8 cellular contexts compared by ENCODE assay signal in the genomic region with DNA sequence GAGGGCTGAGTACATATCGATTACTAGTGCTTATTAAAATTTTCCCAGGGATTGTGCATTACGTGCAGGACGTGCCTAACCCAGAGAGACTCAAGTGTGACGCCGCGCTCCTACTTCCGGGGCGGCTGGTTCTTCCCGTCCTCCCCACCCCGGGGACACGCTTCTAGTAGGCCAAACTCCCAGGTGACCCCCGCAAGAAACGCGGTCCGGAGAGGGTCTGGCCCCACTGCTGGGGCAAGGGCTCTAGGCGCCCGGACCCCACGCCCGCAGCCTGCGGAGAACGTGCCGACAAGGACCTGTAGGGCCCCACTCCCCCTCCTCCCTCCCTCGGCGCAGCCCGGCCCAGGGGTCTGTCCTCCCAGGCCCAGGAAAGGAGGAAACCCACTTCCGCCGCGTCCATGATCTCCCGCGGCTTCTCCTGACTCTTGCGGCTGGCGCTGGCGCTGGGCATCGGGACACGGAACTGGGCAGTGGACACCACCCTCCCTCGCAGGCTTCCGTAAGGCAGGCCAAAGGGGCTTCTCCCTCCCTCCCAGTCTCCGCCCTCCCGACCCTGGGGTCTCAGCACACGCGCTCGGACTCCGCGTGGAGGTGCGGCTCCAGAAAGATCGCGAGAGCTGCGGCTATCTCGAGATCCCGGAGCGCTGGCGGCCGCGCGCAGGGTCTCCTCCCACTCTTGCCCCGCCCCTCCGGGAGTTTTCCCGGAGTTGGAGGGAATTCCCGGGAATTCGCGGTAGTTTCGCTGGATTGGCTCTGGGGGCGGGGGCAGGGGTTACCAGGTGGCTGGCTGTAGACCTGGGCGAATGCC. TPM values are rescaled to one million over a fixed set of nuclear protein-coding genes. Genes with fewer than 3 reads are reported as not detected.
DNase-seq lines count a peak whose midpoint lies in the region; ATAC-seq and TF ChIP-seq lines count a peak whose summit lies in the region.

A gene (minus strand): TSS at position 609 of the 808 bp plus-strand sequence. CDS start 158 bp downstream, at position 451.

- peak within 1 kb of the TSS; percentile 87 for H4K12ac ChIP-seq in trophoblast cell (ENCODE audit: low read depth, low read length)

- peak within 1 kb of the TSS; percentile 65 for H3K4ac ChIP-seq in trophoblast cell (ENCODE audit: low read depth, low read length)

- TF ChIP-seq CTCF in GM13976 (IDR thresholded peaks at IDR 0.05; ENCODE audit: borderline replicate concordance, control extremely low read depth, extremely low read depth, insufficient read depth, missing control alignments): no peak
- no peak for TF ChIP-seq CTCF in tibial nerve (IDR thresholded peaks at IDR 0.05)

- H4K91ac ChIP-seq in trophoblast cell (ENCODE audit: low read depth, low read length): peak within 1 kb of the TSS; percentile 94

- H3K36me3 ChIP-seq in trophoblast cell (ENCODE audit: control insufficient read depth in 1 of 2, insufficient read depth in 2 of 2, low read length in 2 of 2) (peaks cover 0 to 2% of the 10 kb centered on the region in 2 experiments), tibial nerve (peaks cover 0 to 25% (median 0%) of the 10 kb centered on the region in 3 donors)

- H3K9me3 ChIP-seq in trophoblast cell (ENCODE audit: insufficient read depth, low read depth, low read length) (peaks cover 1% of the 10 kb centered on the region), tibial nerve (no peaks in the 10 kb centered on the region)

- H2BK12ac ChIP-seq in trophoblast cell (ENCODE audit: low read length): no peak within 1 kb of the TSS

- H3K79me1 ChIP-seq in trophoblast cell (ENCODE audit: low read length): peaks cover 11% of the 10 kb centered on the region

- no peak within 1 kb of the TSS for H3K23ac ChIP-seq in trophoblast cell (ENCODE audit: low read length)

- in situ Hi-C loops in GM13976 (cut with MboI; ENCODE audit: low sequenced_read_pairs, unreplicated experiment): no loop called here

- peak; percentile 21 to 55 for TF ChIP-seq POLR2A in tibial nerve (IDR thresholded peaks at IDR 0.05)

- peaks cover 8% of the 10 kb centered on the region for H3K79me2 ChIP-seq in trophoblast cell (ENCODE audit: control insufficient read depth, insufficient read depth, low read length, poor library complexity)

- H3K9me3 Mint-ChIP-seq in T-cell: no peaks in the 10 kb centered on the region

- peak; percentile 94 for DNase-seq in GM13976 (ENCODE audit: low spot score)
- DNase-seq in NCI-H1436 (lab: John Stamatoyannopoulos, UW): peak; percentile 83
- DNase-seq in T-cell: peak; percentile 31 to 80 (median 67)
- DNase-seq in cardiac septum (ENCODE audit: low spot score): peak; percentile 95
- DNase-seq in trophoblast cell: peak; percentile 92 to 99
- peak; percentile 79 to 84 for DNase-seq in tibial nerve (ENCODE audit: low spot score in 2 of 2)

- peak within 1 kb of the TSS; percentile 16 for H2AK5ac ChIP-seq in trophoblast cell (ENCODE audit: low read length)

- POLR2A ChIA-PET in T-cell (lab: Charles Lee): interaction anchor here in 1 of 2 donors (0.5 to 1.4 kb wide), 8 partner anchors 38 to 399 kb away, joined by 3 to 12 read pairs (median 4); no protein-coding TSS in a partner anchor

- ATAC-seq in HG02840 (IDR thresholded peaks at IDR 0.05; ENCODE audit: low FRiP score, unreplicated experiment) (peak; percentile 81), T-cell (replicated peaks in 1 of 4) (peak; percentile 83 to 88 (median 84))

- peak within 1 kb of the TSS; percentile 90 for H3K14ac ChIP-seq in trophoblast cell (ENCODE audit: low read length)

- 0 to 1% (median 0%) methylated on average over 60 to 64 of the region's 64 CpGs for WGBS in adipose tissue, 3 donors
- WGBS in trophoblast cell (ENCODE audit: extremely low coverage, insufficient coverage, insufficient read length): no CpG with 5 or more reads among the region's 64 CpGs
- WGBS in tibial nerve, 2 donors: 0 to 1% methylated on average over 45 to 62 of the region's 64 CpGs

- no peaks in the 10 kb centered on the region for H3K27me3 Mint-ChIP-seq in T-cell

- peak within 1 kb of the TSS; percentile 91 to 97 (median 92) for H3K4me3 Mint-ChIP-seq in T-cell

- intact Hi-C loops in cardiac septum (cut with DNase I): loop anchor here (10.0 kb wide), 1 partner anchor 390 kb away; no protein-coding TSS in a partner anchor

- peak within 1 kb of the TSS; percentile 88 for H3K18ac ChIP-seq in trophoblast cell (ENCODE audit: low read length)

- H3K4me2 ChIP-seq in trophoblast cell (ENCODE audit: low read length): peak within 1 kb of the TSS; percentile 72

- peaks cover 0 to 2% of the 10 kb centered on the region in 2 experiments for H3K4me1 ChIP-seq in trophoblast cell (ENCODE audit: control insufficient read depth in 1 of 2, insufficient read depth in 2 of 2, low read length in 2 of 2)
- peaks cover 0 to 33% (median 6%) of the 10 kb centered on the region in 4 donors for H3K4me1 ChIP-seq in tibial nerve

- peak within 1 kb of the TSS; percentile 87 for H2AFZ ChIP-seq in trophoblast cell (ENCODE audit: insufficient read depth, low read length, poor library complexity)

- H4K8ac ChIP-seq in trophoblast cell (ENCODE audit: low read depth, low read length): peak within 1 kb of the TSS; percentile 89

- peak; percentile 42 to 88 for TF ChIP-seq EP300 in tibial nerve (IDR thresholded peaks at IDR 0.05)

- H3K27ac ChIP-seq in adipose tissue (ENCODE audit: low read depth, low read length) (peak within 1 kb of the TSS; percentile 88), trophoblast cell (ENCODE audit: low read depth, low read length) (peak within 1 kb of the TSS; percentile 85), tibial nerve (peak within 1 kb of the TSS; percentile 80 to 98 (median 95))

- peak within 1 kb of the TSS; percentile 88 for H3K4me3 ChIP-seq in trophoblast cell (ENCODE audit: low read depth, low read length)
- peak within 1 kb of the TSS; percentile 75 to 94 (median 85) for H3K4me3 ChIP-seq in tibial nerve

- peak within 1 kb of the TSS; percentile 64 for H2BK120ac ChIP-seq in trophoblast cell (ENCODE audit: insufficient read depth, low read length, poor library complexity)

- H3K36me3 Mint-ChIP-seq in T-cell: peaks cover 21% of the 10 kb centered on the region

- H3K4me1 Mint-ChIP-seq in T-cell: peaks cover 48 to 51% (median 49%) of the 10 kb centered on the region in 3 donors

- CTCF ChIA-PET in T-cell (lab: Charles Lee): interaction anchor here in 1 of 2 donors (0.5 to 2.7 kb wide), 6 partner anchors 71 to 399 kb away, joined by 3 to 9 read pairs (median 6); no protein-coding TSS in a partner anchor

- H2BK5ac ChIP-seq in trophoblast cell (ENCODE audit: low read depth, low read length, poor library complexity): peak within 1 kb of the TSS; percentile 82

- peak within 1 kb of the TSS; percentile 97 for H3K9ac ChIP-seq in trophoblast cell (ENCODE audit: low read length)

- peak within 1 kb of the TSS; percentile 99 for H3K27ac Mint-ChIP-seq in T-cell

- H3K27me3 ChIP-seq in trophoblast cell (ENCODE audit: insufficient read depth, low read length) (no peaks in the 10 kb centered on the region), tibial nerve (no peaks in the 10 kb centered on the region)

RNA-seq across cellular contexts. Expression of the gene that starts here (rescaled TPM):
- total RNA-seq in T-cell (10 to 100 TPM; 48.2 to 77.4 (median 69.4) TPM), cardiac septum (52.9 TPM), tibial nerve (10 to 100 TPM; 43.7 to 56.7 (median 50.3) TPM)
- 10 to 100 TPM; 30.4 to 53.2 (median 43.9) TPM for polyA plus RNA-seq in adipose tissue
- polyA plus RNA-seq in trophoblast cell (2013): 90.1 and 92.5 TPM in 2 replicates

Comparison
In these comparisons a context has a peak if more than half of its experiments do, and no peak if none do; other contexts are left out.
1. Peak in every context shown above with its lines: DNase-seq, ATAC-seq, H3K4me3 ChIP-seq and H3K27ac ChIP-seq.